ENCODE assay signal across 15 cellular contexts in the genomic region with DNA sequence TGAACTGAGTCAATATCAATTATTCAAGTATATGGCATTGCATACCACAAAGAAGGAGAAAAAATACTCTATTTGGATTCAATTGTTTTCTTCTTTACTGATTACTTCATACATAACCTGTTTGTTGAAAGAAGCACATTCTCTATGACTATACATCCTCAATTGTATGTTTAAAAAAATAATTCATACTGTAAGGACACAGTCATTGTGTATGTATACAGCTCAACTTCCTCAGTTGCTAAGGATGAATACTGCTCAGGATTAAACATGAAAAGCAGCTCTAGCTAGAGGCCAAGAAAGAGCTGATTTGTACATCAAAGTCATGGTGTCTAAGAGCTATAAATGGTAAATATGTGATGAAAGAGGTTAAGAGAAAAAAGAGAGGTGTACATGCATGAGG.
"Had no signal": no experiment of that assay in that cellular context is flagged by ENCODE, and none has a peak within 500 bp of the region (broad histone marks: within the 10 kb centered on the region; RNA-seq: fewer than 3 reads in every experiment).

No MANE protein-coding gene starts in this region.

- H3K4me3 ChIP-seq: adrenal gland, cardiac muscle cell, gastrocnemius medialis, heart left ventricle had no signal

- H3K27me3 ChIP-seq: adrenal gland, gastrocnemius medialis had no signal

- DNase-seq: activated CD4-positive, alpha-beta T cell treated with anti-CD3 and anti-CD28 coated beads, Interleukin-2, amount 50 U/mL, for 4 hours; activated gamma-delta T cell; activated T-cell treated with anti-CD3 and anti-CD28 coated beads, Interleukin-2, amount 50 U/mL, for 72 hours; adrenal gland; effector memory CD4-positive, alpha-beta T cell; gastrocnemius medialis; heart left ventricle; left ventricle myocardium superior; natural killer cell; stimulated activated CD4-positive, alpha-beta T cell treated with anti-CD3 and anti-CD28 coated beads, Interleukin-4, amount 100 ng/mL, for 4 hours; stimulated activated naive B cell treated with anti-CD40 and anti-IgM and Interleukin-4, amounts not matched to agents 10 μg/mL and 1 μg/mL and 100 μg/mL, for 72 hours had no signal

- H3K9me3 ChIP-seq: adrenal gland, gastrocnemius medialis, heart left ventricle, neutrophil had no signal

- H3K4me1 ChIP-seq: adrenal gland, parathyroid adenoma had no signal

- ATAC-seq: gastrocnemius medialis; heart left ventricle; left ventricle myocardium superior; natural killer cell; sciatic nerve; stimulated activated naive B cell treated with anti-CD40 and anti-IgM and Interleukin-4, amounts not matched to agents 10 μg/mL and 1 μg/mL and 100 μg/mL, for 72 hours had no signal

- H3K27ac ChIP-seq: adrenal gland, cardiac muscle cell, gastrocnemius medialis, heart left ventricle, neutrophil, parathyroid adenoma had no signal

- H3K36me3 ChIP-seq: adrenal gland, cardiac muscle cell, gastrocnemius medialis, heart left ventricle, neutrophil had no signal
